In the genomic region with DNA sequence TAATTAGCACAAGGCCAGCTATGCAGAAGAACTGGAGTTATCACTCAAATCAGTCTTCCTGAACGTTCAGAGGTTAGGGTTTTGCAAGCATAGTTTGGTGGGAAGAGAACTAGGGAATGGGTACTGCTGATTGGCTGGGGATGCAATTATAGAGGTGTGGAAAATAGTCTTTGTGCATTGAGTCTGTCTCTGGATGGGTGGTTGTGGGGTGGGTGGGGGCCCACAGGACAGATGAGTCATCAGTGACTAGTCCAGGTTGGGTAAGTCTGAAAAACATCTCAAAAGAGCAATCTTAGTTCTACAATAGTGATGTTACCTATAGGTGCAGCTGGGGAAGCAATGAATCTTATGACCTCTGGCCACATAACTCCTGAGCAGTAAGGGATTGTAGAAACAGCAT, we compare ENCODE assay signal across 13 cellular contexts.
A peak's percentile ranks its signal among the peaks of the same experiment; 100 is the strongest.
DNase-seq lines count a peak whose midpoint lies in the region; ATAC-seq and TF ChIP-seq lines count a peak whose summit lies in the region.
"Had no signal": no experiment of that assay in that cellular context is flagged by ENCODE, and none has a peak within 500 bp of the region (broad histone marks: within the 10 kb centered on the region; RNA-seq: fewer than 3 reads in every experiment).

No MANE protein-coding gene starts in this region.

- H3K36me3 Mint-ChIP-seq in CD4-positive, CD25-positive, alpha-beta regulatory T cell = peaks cover 5% of the 10 kb centered on the region
- H3K36me3 Mint-ChIP-seq in Calu3 (ENCODE audit: insufficient read depth, unreplicated experiment) = peaks cover 5% of the 10 kb centered on the region
- H3K36me3 Mint-ChIP-seq in immature natural killer cell = peaks cover 0 to 10% (median 3%) of the 10 kb centered on the region in 3 donors
- H3K36me3 Mint-ChIP-seq: CD8-positive, alpha-beta T cell had no signal

- H3K9me3 Mint-ChIP-seq in CD4-positive, CD25-positive, alpha-beta regulatory T cell = peaks cover 0 to 21% (median 2%) of the 10 kb centered on the region in 7 donors
- H3K9me3 Mint-ChIP-seq in Calu3 (ENCODE audit: low read depth, unreplicated experiment) (peaks cover under 1% of the 10 kb centered on the region), immature natural killer cell (peaks cover 0 to 11% (median 3%) of the 10 kb centered on the region in 6 donors)
- H3K9me3 Mint-ChIP-seq: CD8-positive, alpha-beta T cell had no signal

- H3K27me3 ChIP-seq in CD4-positive, CD25-positive, alpha-beta regulatory T cell (ENCODE audit: control insufficient read depth, insufficient read depth, low read length) = no peaks in the 10 kb centered on the region
- no peaks in the 10 kb centered on the region for H3K27me3 ChIP-seq in RWPE2 (ENCODE audit: insufficient read depth, poor library complexity, severe bottlenecking)
- H3K27me3 ChIP-seq: body of pancreas had no signal

- no peak overlapping the region for H3K4me3 ChIP-seq in CD4-positive, CD25-positive, alpha-beta regulatory T cell (ENCODE audit: low read depth, low read length)
- H3K4me3 ChIP-seq in RWPE2 (ENCODE audit: severe bottlenecking) = no peak overlapping the region
- H3K4me3 ChIP-seq: body of pancreas had no signal

- H3K4me1 ChIP-seq in CD4-positive, CD25-positive, alpha-beta regulatory T cell (ENCODE audit: control insufficient read depth, insufficient read depth, low read length, poor library complexity, severe bottlenecking) = peaks cover 38% of the 10 kb centered on the region
- H3K4me1 ChIP-seq in RWPE2 (ENCODE audit: insufficient read depth, poor library complexity, severe bottlenecking) = peaks cover 32% of the 10 kb centered on the region

- H3K9me3 ChIP-seq in CD4-positive, CD25-positive, alpha-beta regulatory T cell (ENCODE audit: control insufficient read depth in 2 of 2, low read length in 2 of 2) = peaks cover 0 to 8% of the 10 kb centered on the region in 2 experiments
- H3K9me3 ChIP-seq in RWPE2 (ENCODE audit: severe bottlenecking) = no peaks in the 10 kb centered on the region
- H3K9me3 ChIP-seq: body of pancreas had no signal

- H3K36me3 ChIP-seq in CD4-positive, CD25-positive, alpha-beta regulatory T cell (ENCODE audit: control insufficient read depth, insufficient read depth, low read length) = no peaks in the 10 kb centered on the region
- H3K36me3 ChIP-seq in RWPE2 (ENCODE audit: low read depth) = no peaks in the 10 kb centered on the region

- no peaks in the 10 kb centered on the region for H3K27me3 Mint-ChIP-seq in CD4-positive, CD25-positive, alpha-beta regulatory T cell
- H3K27me3 Mint-ChIP-seq in Calu3 (ENCODE audit: unreplicated experiment) (no peaks in the 10 kb centered on the region), immature natural killer cell (ENCODE audit: low read depth in 3 of 3) (peaks cover 0 to 3% (median 2%) of the 10 kb centered on the region in 3 donors)

- H3K27ac ChIP-seq in CD4-positive, CD25-positive, alpha-beta regulatory T cell (ENCODE audit: insufficient read depth, low read length, poor library complexity, severe bottlenecking) = no peak overlapping the region
- H3K27ac ChIP-seq in RWPE2 (ENCODE audit: poor library complexity, severe bottlenecking) = peak overlapping the region; percentile 96

- no peak for TF ChIP-seq CTCF in Calu3 (IDR thresholded peaks at IDR 0.05; ENCODE audit: unreplicated experiment)
- no peak for TF ChIP-seq CTCF in RWPE2 (IDR thresholded peaks at IDR 0.05; ENCODE audit: poor library complexity, severe bottlenecking)

- BruUV-seq in Calu3 (replicated peaks; lab: Mats Ljungman, UMichigan) = no TSS peak

- peak overlapping the region in 2 of 4 donors; percentile 17 to 31 for H3K4me3 Mint-ChIP-seq in CD4-positive, CD25-positive, alpha-beta regulatory T cell
- no peak overlapping the region for H3K4me3 Mint-ChIP-seq in Calu3 (ENCODE audit: low read depth, unreplicated experiment)
- H3K4me3 Mint-ChIP-seq in immature natural killer cell = no peak overlapping the region
- H3K4me3 Mint-ChIP-seq: activated T-helper 1 cell treated with anti-CD3 and anti-CD28 coated beads, Interleukin-12 subunit alpha, Interleukin-12 subunit beta, Interleukin-2, Interleukin-4 antibody, amounts not matched to agents 30 ng/mL and 10 ng/mL and 1 ng/mL, durations not matched to agents 14 hours and 24 hours and 36 hours; CD8-positive, alpha-beta T cell had no signal

- CTCF ChIA-PET in Calu3 (lab: Charles Lee) = interaction anchor here (1.2 to 2.0 kb wide), 2 partner anchors 9 to 327 kb away, joined by 5 to 7 read pairs; no protein-coding TSS in a partner anchor

- H3K4me1 Mint-ChIP-seq in CD4-positive, CD25-positive, alpha-beta regulatory T cell = peaks cover 23 to 54% (median 42%) of the 10 kb centered on the region in 4 donors
- H3K4me1 Mint-ChIP-seq in Calu3 (ENCODE audit: low read depth, unreplicated experiment) (peaks cover 40% of the 10 kb centered on the region), immature natural killer cell (peaks cover 7 to 29% of the 10 kb centered on the region in 2 donors)

- peak in 1 of 3 donors; percentile 44 for DNase-seq in CD4-positive, CD25-positive, alpha-beta regulatory T cell
- DNase-seq in Calu3 = no peak
- no peak for DNase-seq in RWPE2 (ENCODE audit: low spot score)
- peak; percentile 85 for DNase-seq in islet precursor cell
- DNase-seq in OCI-M1 (lab: John Stamatoyannopoulos, UW) = no peak
- DNase-seq in NCI-H2107 treated with DMSO at 0.1 percent for 48 hours (lab: John Stamatoyannopoulos, UW; ENCODE audit: unreplicated experiment) = no peak
- no peak for DNase-seq in immature natural killer cell
- DNase-seq: body of pancreas; CD8-positive, alpha-beta T cell; HCEC 1CT; left ventricle myocardium superior; NCI-H524 treated with DMSO at 0.1 percent for 48 hours had no signal

- ATAC-seq in CD4-positive, CD25-positive, alpha-beta regulatory T cell (ENCODE audit: low read depth in 2 of 2) = peak; percentile 68 to 73
- ATAC-seq in RWPE2 (ENCODE audit: low read depth) = peak; percentile 61
- ATAC-seq: body of pancreas; CD8-positive, alpha-beta T cell; left ventricle myocardium superior had no signal

- peak overlapping the region; percentile 67 to 95 (median 94) for H3K27ac Mint-ChIP-seq in CD4-positive, CD25-positive, alpha-beta regulatory T cell
- H3K27ac Mint-ChIP-seq in Calu3 (ENCODE audit: unreplicated experiment) (peak overlapping the region; percentile 30), immature natural killer cell (no peak overlapping the region)
- H3K27ac Mint-ChIP-seq: activated T-helper 1 cell treated with anti-CD3 and anti-CD28 coated beads, Interleukin-12 subunit alpha, Interleukin-12 subunit beta, Interleukin-2, Interleukin-4 antibody, amounts not matched to agents 30 ng/mL and 10 ng/mL and 1 ng/mL, durations not matched to agents 14 hours and 24 hours and 36 hours; CD8-positive, alpha-beta T cell had no signal

- intact Hi-C loops in Calu3 (cut with micrococcal nuclease; ENCODE audit: unreplicated experiment) = no loop called here

Comparison
In these comparisons a context has a peak if more than half of its experiments do, and no peak if none do; other contexts are left out.
1. H3K27ac Mint-ChIP-seq: peak in CD4-positive, CD25-positive, alpha-beta regulatory T cell (3 of 3) and Calu3 (single experiment); none in immature natural killer cell (0 of 6).